In the genomic region with DNA sequence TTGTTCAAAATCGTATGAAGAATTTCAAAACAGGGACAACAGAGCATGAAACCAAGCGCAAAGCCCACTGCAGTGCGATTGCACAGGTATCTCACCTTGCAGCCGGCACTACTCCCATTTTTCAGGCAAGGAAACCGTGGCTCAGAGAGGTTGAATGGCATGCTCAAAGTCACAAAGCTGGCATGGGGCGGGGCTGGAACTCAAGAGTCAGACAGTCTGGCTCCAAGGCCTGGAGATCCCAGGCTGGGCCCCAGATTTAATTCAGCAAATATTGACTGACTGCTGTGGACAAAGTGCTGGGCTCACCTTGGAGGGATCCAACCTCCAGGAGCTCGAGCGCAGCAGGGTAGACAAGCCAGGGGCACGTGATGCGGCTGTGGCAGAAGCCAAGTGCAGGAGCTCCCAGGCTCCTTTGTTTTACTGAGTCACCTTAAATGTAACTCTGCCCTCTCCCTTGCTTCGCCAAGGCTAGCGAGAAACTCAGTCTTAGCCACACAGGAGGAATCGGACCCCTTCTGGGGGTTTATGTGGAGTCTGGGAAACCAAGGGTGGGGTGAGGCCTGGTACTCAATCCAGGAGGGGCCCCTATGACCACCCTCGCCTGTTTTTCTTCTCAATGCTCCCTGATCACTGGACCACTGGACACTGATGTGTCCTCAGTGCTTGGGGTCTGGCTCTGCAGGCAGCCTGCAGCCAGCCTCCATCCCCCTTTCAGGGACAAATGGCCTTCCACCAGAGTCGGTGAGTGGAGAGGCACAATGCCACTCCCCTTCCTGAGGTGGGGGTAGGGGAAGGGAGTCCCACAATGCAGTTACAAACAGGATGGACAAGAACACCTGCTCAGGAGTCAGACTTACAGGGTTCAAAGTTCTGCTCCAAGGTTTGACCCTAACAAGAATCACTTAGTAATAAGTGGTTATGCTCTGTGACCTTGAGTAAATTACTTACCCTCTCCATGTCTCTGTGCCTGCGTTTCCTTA, we compare ENCODE assay signal across 9 cellular contexts. TPM values are rescaled to one million over a fixed set of nuclear protein-coding genes. Genes with fewer than 3 reads are reported as not detected.
DNase-seq lines count a peak whose midpoint lies in the region; ATAC-seq, FAIRE-seq and TF ChIP-seq lines count a peak whose summit lies in the region.
"Had no signal": no experiment of that assay in that cellular context is flagged by ENCODE, and none has a peak within 500 bp of the region (broad histone marks: within the 10 kb centered on the region; RNA-seq: fewer than 3 reads in every experiment).

No MANE protein-coding gene starts in this region.

- H3K36me3 ChIP-seq in small intestine (ENCODE audit: control insufficient read depth in 2 of 2, insufficient read depth in 2 of 2, low read length in 2 of 2), result no peaks in the 10 kb centered on the region

- no peaks in the 10 kb centered on the region for H3K27me3 ChIP-seq in small intestine (ENCODE audit: control insufficient read depth in 2 of 2, insufficient read depth in 2 of 2, low read length in 2 of 2)

- no peak for FAIRE-seq in small intestine (lab: Jason Lieb, UNC)

- DNase-seq in SIG-M5 treated with dmso at 0.1 percent for 504 hours (lab: John Stamatoyannopoulos, UW; ENCODE audit: unreplicated experiment), result peak; percentile 27
- no peak for DNase-seq in SIG-M5 (lab: John Stamatoyannopoulos, UW)
- DNase-seq in SHP77 (lab: John Stamatoyannopoulos, UW), result peak; percentile 75 to 83
- no peak for DNase-seq in fibroblast of villous mesenchyme (ENCODE audit: low read depth)
- DNase-seq in small intestine, result peak; percentile 89
- DNase-seq in dedifferentiated amniotic fluid mesenchymal stem cell (ENCODE audit: extremely low spot score), result no peak
- no peak for DNase-seq in NCI-H2081 treated with DMSO at 0.1 percent for 48 hours (lab: John Stamatoyannopoulos, UW)

- H3K4me3 ChIP-seq in fibroblast of villous mesenchyme (ENCODE audit: low read depth, low read length) (peak overlapping the region; percentile 61), small intestine (ENCODE audit: low read depth in 1 of 2, low read length in 2 of 2) (no peak overlapping the region)

- peaks cover 0 to 7% of the 10 kb centered on the region in 2 donors for H3K4me1 ChIP-seq in small intestine (ENCODE audit: control insufficient read depth in 2 of 2, insufficient read depth in 1 of 2, low read depth in 1 of 2, low read length in 1 of 2)

- no peaks in the 10 kb centered on the region for H3K9me3 ChIP-seq in small intestine (ENCODE audit: control insufficient read depth, low read depth)

- ATAC-seq in HG03432 (IDR thresholded peaks at IDR 0.05; ENCODE audit: unreplicated experiment), result no peak

- H3K27ac ChIP-seq in small intestine (ENCODE audit: low read depth in 1 of 2, low read length in 1 of 2), result peak overlapping the region; percentile 57 to 94

- no peak for TF ChIP-seq CTCF in fibroblast of villous mesenchyme (IDR thresholded peaks at IDR 0.05; ENCODE audit: insufficient read depth, low read depth, low read length)

- WGBS in small intestine, 3 donors, result 20 to 64% (median 35%) methylated on average over 16 of the region's 16 CpGs

RNA-seq across cellular contexts. Expression of gene SPATA20, which starts 3.9 kb away (rescaled TPM):
- 102 and 109 TPM in 2 replicates for total RNA-seq in fibroblast of villous mesenchyme
- 10 to 100 TPM in 2 of 3 donors, 1 to 10 TPM in 1; 7.0 to 26.6 (median 20.6) TPM for polyA plus RNA-seq in small intestine

RNA-seq across cellular contexts. Expression of gene EPN3, which starts 10.6 kb away (rescaled TPM):
- under 0.01 TPM in 1 of 2 replicates, not detected in the other for total RNA-seq in fibroblast of villous mesenchyme
- polyA plus RNA-seq in small intestine, result 10 to 100 TPM in 2 of 3 donors, 1 to 10 TPM in 1; 5.4 to 28.1 (median 17.4) TPM
- total RNA-seq: T-helper 2 cell treated with Interferon-gamma antibody and Interleukin-4, amounts not matched to agents 100 ng/mL and 5 ng/mL, for 36 hours had no signal

RNA-seq across cellular contexts. Expression of gene CACNA1G, which starts 17.4 kb away (rescaled TPM):
- total RNA-seq in fibroblast of villous mesenchyme, result under 0.01 and 0.43 TPM in 2 replicates
- polyA plus RNA-seq in small intestine, result under 1 TPM in 1 of 3 donors, not detected in 2; 0.03 TPM
- total RNA-seq: T-helper 2 cell treated with Interferon-gamma antibody and Interleukin-4, amounts not matched to agents 100 ng/mL and 5 ng/mL, for 36 hours had no signal

RNA-seq across cellular contexts. Expression of gene MYCBPAP, which starts 34.8 kb away (rescaled TPM):
- total RNA-seq in fibroblast of villous mesenchyme, result 0.64 and 0.86 TPM in 2 replicates
- polyA plus RNA-seq in small intestine, result under 1 TPM in 2 of 3 donors, not detected in 1; 0.13 to 0.45 TPM

Comparison
In these comparisons a context has a peak if more than half of its experiments do, and no peak if none do; other contexts are left out.
1. DNase-seq: peak in SIG-M5 treated with dmso at 0.1 percent for 504 hours (single experiment), SHP77 (2 of 2) and small intestine (single experiment); none in SIG-M5 (single experiment), fibroblast of villous mesenchyme (single experiment), dedifferentiated amniotic fluid mesenchymal stem cell (single experiment) and NCI-H2081 treated with DMSO at 0.1 percent for 48 hours (single experiment).